In genomic region chr9:129070670-129071525, GRCh38 we compare ENCODE assay signal across 1 cellular context.
TF ChIP-seq lines count a peak whose summit lies in the region.

No MANE protein-coding gene starts in this region.

TF ChIP-seq in H1, 55 proteins besides CTCF, POLR2A, EP300 and RAD21:
- TF ChIP-seq KDM1A (IDR thresholded peaks at IDR 0.05; ENCODE audit: borderline replicate concordance, low read length) = no peak
- TF ChIP-seq GABPA (IDR thresholded peaks at IDR 0.05; ENCODE audit: borderline replicate concordance, insufficient read depth, low read length) = no peak
- TF ChIP-seq SP4 (IDR thresholded peaks at IDR 0.05; ENCODE audit: low read length) = no peak; the same call in 1 of the 2 replicates
- TF ChIP-seq NRF1 (IDR thresholded peaks at IDR 0.05; ENCODE audit: low read depth, low read length) = no peak
- no peak for TF ChIP-seq PHF8 (conservative IDR thresholded peaks at IDR 0.05; ENCODE audit: low read depth, low read length)
- TF ChIP-seq HDAC6 (IDR thresholded peaks at IDR 0.05; ENCODE audit: low read depth, low read length) = no peak
- no peak for TF ChIP-seq FOSL1 (IDR thresholded peaks at IDR 0.05; ENCODE audit: insufficient read depth, low read depth, low read length)
- TF ChIP-seq YY1 (IDR thresholded peaks at IDR 0.05; ENCODE audit: low read depth, low read length) = no peak
- no peak for TF ChIP-seq ASH2L (IDR thresholded peaks at IDR 0.05; ENCODE audit: low read length)
- no peak for TF ChIP-seq CHD2 (IDR thresholded peaks at IDR 0.05; ENCODE audit: low read length)
- no peak for TF ChIP-seq SIN3A (conservative IDR thresholded peaks at IDR 0.05 in 1 of 2, IDR thresholded peaks at IDR 0.05 in 1 of 2; ENCODE audit: low read depth in 1 of 2, low read length in 2 of 2)
- TF ChIP-seq TAF7 (optimal IDR thresholded peaks at IDR 0.05; ENCODE audit: borderline replicate concordance, low read depth, low read length) = no peak
- TF ChIP-seq, protein P1, sequence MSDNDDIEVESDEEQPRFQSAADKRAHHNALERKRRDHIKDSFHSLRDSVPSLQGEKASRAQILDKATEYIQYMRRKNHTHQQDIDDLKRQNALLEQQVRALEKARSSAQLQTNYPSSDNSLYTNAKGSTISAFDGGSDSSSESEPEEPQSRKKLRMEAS (IDR thresholded peaks at IDR 0.05) = no peak
- no peak for TF ChIP-seq BCL11A (IDR thresholded peaks at IDR 0.05; ENCODE audit: low read depth in 2 of 2, low read length in 2 of 2)
- no peak for TF ChIP-seq CTBP2 (IDR thresholded peaks at IDR 0.05; ENCODE audit: borderline replicate concordance, insufficient read depth, insufficient read length, low read length)
- no peak for TF ChIP-seq CREB1 (IDR thresholded peaks at IDR 0.05)
- no peak for TF ChIP-seq NANOG (IDR thresholded peaks at IDR 0.05; ENCODE audit: insufficient read depth, low read depth, low read length, poor library complexity, severe bottlenecking)
- TF ChIP-seq BRCA1 (IDR thresholded peaks at IDR 0.05; ENCODE audit: low read depth, low read length) = no peak
